In the genomic region with DNA sequence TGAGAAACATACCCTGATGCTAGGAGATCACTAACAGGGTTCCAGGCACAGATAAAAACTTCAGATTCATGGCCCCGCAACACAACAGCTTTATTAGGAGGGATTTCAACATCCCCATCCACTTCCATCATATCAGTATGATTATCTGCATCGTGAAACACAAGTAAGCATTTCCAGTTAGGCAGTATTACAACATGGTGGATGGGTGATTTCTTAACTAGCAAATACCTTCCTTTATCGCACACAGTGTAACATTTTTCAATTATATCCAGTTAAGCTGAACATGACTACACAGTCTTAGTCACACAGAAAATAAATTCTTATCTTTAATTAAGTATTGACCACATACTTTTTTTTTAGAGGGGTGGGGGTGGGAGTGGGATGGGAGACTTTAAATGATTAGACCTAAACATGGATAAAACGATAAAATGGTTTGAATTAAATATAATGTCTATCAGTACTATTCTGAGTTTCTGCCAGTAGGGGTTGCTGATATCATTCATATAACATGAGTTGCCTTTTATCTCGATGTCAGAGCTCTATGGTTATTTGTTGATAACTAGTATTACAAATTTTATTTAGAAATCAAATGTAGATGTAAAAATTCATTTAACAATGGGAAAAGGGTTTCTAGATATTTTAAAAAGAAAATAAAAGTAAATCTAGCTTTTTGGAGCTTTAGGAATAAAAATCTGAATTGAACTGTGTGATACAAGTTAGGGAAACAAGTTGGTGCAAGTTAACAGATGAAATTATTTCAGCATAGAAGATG, we compare ENCODE assay signal across 8 cellular contexts.
DNase-seq lines count a peak whose midpoint lies in the region; ATAC-seq and TF ChIP-seq lines count a peak whose summit lies in the region.

No MANE protein-coding gene starts in this region.

- H3K9me3 ChIP-seq in DOHH2 (ENCODE audit: control insufficient read depth, insufficient read depth, low read length) (no peaks in the 10 kb centered on the region), ascending aorta (no peaks in the 10 kb centered on the region), hepatocyte (ENCODE audit: low read depth) (no peaks in the 10 kb centered on the region), testis (no peaks in the 10 kb centered on the region)

- H2AFZ ChIP-seq in hepatocyte: no peak overlapping the region

- H3K4me1 ChIP-seq in DOHH2 (ENCODE audit: control insufficient read depth, low read length) (peaks cover 18% of the 10 kb centered on the region), ascending aorta (peaks cover 0 to 8% of the 10 kb centered on the region in 2 donors), hepatocyte (ENCODE audit: insufficient read depth) (peaks cover 3% of the 10 kb centered on the region), testis (no peaks in the 10 kb centered on the region)

- no peaks in the 10 kb centered on the region for H4K20me1 ChIP-seq in DOHH2 (ENCODE audit: control insufficient read depth, insufficient read depth, low read depth, low read length)
- no peaks in the 10 kb centered on the region for H4K20me1 ChIP-seq in hepatocyte (ENCODE audit: insufficient read depth, poor library complexity, severe bottlenecking)

- peaks cover 44% of the 10 kb centered on the region for H3K79me2 ChIP-seq in DOHH2 (ENCODE audit: control insufficient read depth, low read length)
- H3K79me2 ChIP-seq in hepatocyte: peaks cover 56% of the 10 kb centered on the region

- H3K4me2 ChIP-seq in DOHH2 (ENCODE audit: low read length) (no peak overlapping the region), hepatocyte (no peak overlapping the region)

- H3K36me3 ChIP-seq in DOHH2 (ENCODE audit: control insufficient read depth, low read length) (peaks cover 78% of the 10 kb centered on the region), ascending aorta (peaks cover 12 to 28% of the 10 kb centered on the region in 2 donors), hepatocyte (replicated peaks; ENCODE audit: insufficient read depth, low read depth) (no peaks in the 10 kb centered on the region), testis (ENCODE audit: low read depth, missing control alignments) (no peaks in the 10 kb centered on the region)

- DNase-seq in HFF-Myc (ENCODE audit: extremely low read depth, low read depth) (no peak), NCI-H2171 (lab: John Stamatoyannopoulos, UW) (peak; percentile 27), ascending aorta (ENCODE audit: low spot score in 2 of 2) (no peak), hepatocyte (ENCODE audit: low spot score) (peak; percentile 49), testis (no peak)

- peaks cover 6% of the 10 kb centered on the region for H3F3A ChIP-seq in DOHH2 (ENCODE audit: control insufficient read depth, insufficient read depth)

- ATAC-seq in GM19467 (IDR thresholded peaks at IDR 0.05; ENCODE audit: unreplicated experiment) (no peak), GM21737 (IDR thresholded peaks at IDR 0.05; ENCODE audit: unreplicated experiment) (no peak)

- H3K9me2 ChIP-seq in DOHH2 (replicated peaks; ENCODE audit: control insufficient read depth, low read length) (no peaks in the 10 kb centered on the region), hepatocyte (replicated peaks; ENCODE audit: insufficient read depth) (no peaks in the 10 kb centered on the region)

- no peak overlapping the region; the same call in 1 of the 2 replicates for H3K27ac ChIP-seq in DOHH2 (ENCODE audit: low read depth, low read length)
- no peak overlapping the region for H3K27ac ChIP-seq in ascending aorta
- no peak overlapping the region for H3K27ac ChIP-seq in hepatocyte
- no peak overlapping the region for H3K27ac ChIP-seq in testis

- TF ChIP-seq POLR2A in testis (IDR thresholded peaks at IDR 0.05): no peak

- H3K27me3 ChIP-seq in DOHH2 (ENCODE audit: control insufficient read depth, low read length) (no peaks in the 10 kb centered on the region), ascending aorta (no peaks in the 10 kb centered on the region), hepatocyte (no peaks in the 10 kb centered on the region), testis (no peaks in the 10 kb centered on the region)

- WGBS in hepatocyte (ENCODE audit: low lambda C conversion rate, missing lambda C conversion rate): 58% methylated on average over 5 of the region's 5 CpGs
- WGBS in testis, 2 donors: 60 to 61% methylated on average over 5 of the region's 5 CpGs

- intact Hi-C loops in ascending aorta (cut with DNase I): loop anchor here (2.0 to 5.0 kb wide), 5 partner anchors 146 to 1334 kb away; a partner anchor contains a TSS
- intact Hi-C loops in testis (cut with DNase I; ENCODE audit: low total_unique reads): no loop called here

- H3K4me3 ChIP-seq in DOHH2 (ENCODE audit: low read length) (no peak overlapping the region), HFF-Myc (replicated peaks; ENCODE audit: low read depth, low read length) (no peak overlapping the region), ascending aorta (no peak overlapping the region), hepatocyte (no peak overlapping the region), testis (no peak overlapping the region)

- TF ChIP-seq CTCF in DOHH2 (IDR thresholded peaks at IDR 0.05; ENCODE audit: low read depth, low read length, poor library complexity, severe bottlenecking) (peak; percentile 62), HFF-Myc (IDR thresholded peaks at IDR 0.05; ENCODE audit: low read depth, low read length, missing control alignments) (peak; percentile 25), ascending aorta (IDR thresholded peaks at IDR 0.05) (peak; percentile 56 to 60 (median 59)), hepatocyte (IDR thresholded peaks at IDR 0.05; ENCODE audit: poor library complexity) (peak; percentile 67), testis (IDR thresholded peaks at IDR 0.05) (peak; percentile 38 to 46 (median 41))

Comparison
In these comparisons a context has a peak if more than half of its experiments do, and no peak if none do; other contexts are left out.
1. DNase-seq: peak in NCI-H2171 (single experiment) and hepatocyte (single experiment); none in HFF-Myc (single experiment), ascending aorta (0 of 2) and testis (single experiment).
2. Peak in every context shown above with its lines, with median percentiles within 50 percentile points of each other: CTCF ChIP-seq.